Comparison of ENCODE assay signal across 12 cellular contexts in the genomic region with DNA sequence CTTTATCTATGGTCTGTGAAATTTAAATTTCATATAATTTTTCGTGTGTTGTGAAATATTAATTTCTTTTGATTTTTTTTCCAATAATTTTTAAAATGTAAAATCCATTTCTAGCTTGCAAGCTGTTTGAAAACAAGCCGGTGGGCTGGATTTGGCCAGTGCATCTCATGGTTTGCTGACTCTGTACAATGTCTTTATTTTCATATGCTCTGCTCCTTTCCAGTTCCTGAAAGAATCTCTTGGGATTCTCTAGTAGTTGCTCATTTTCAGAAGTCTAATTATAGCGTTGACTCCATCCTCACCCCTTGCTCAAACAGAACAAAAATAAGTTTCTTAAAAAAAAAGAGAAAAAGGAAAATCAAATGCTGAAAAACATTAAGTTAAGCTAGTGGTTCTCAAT. TPM values are rescaled to one million over a fixed set of nuclear protein-coding genes. Genes with fewer than 3 reads are reported as not detected.
A peak's percentile ranks its signal among the peaks of the same experiment; 100 is the strongest.
DNase-seq lines count a peak whose midpoint lies in the region; ATAC-seq and TF ChIP-seq lines count a peak whose summit lies in the region.
"Had no signal": no experiment of that assay in that cellular context is flagged by ENCODE, and none has a peak within 500 bp of the region (broad histone marks: within the 10 kb centered on the region; RNA-seq: fewer than 3 reads in every experiment).

No MANE protein-coding gene starts in this region.

- no peak overlapping the region for H2BK12ac ChIP-seq in mesenchymal stem cell (ENCODE audit: low read length in 2 of 2)

- H3K4me3 ChIP-seq in brain microvascular endothelial cell (ENCODE audit: low read depth, low read length) (no peak overlapping the region), mesenchymal stem cell (ENCODE audit: insufficient read depth in 1 of 2, low read depth in 1 of 2, low read length in 2 of 2) (no peak overlapping the region), tibial artery (no peak overlapping the region)
- H3K4me3 ChIP-seq: MG63 had no signal

- H3K4me2 ChIP-seq in mesenchymal stem cell (ENCODE audit: low read length, poor library complexity, severe bottlenecking): no peak overlapping the region
- H3K4me2 ChIP-seq: KMS-11 had no signal

- no peak overlapping the region; the same call in 1 of the 2 replicates for H3K4me3 Mint-ChIP-seq in HFFc6
- H3K4me3 Mint-ChIP-seq in activated naive CD4-positive, alpha-beta T cell treated with anti-CD3 and anti-CD28 coated beads, Interleukin-2, amount 10 ng/mL, durations not matched to agents 7 days and 5 days: no peak overlapping the region

- peaks cover 18% of the 10 kb centered on the region for H3K79me1 ChIP-seq in mesenchymal stem cell (replicated peaks; ENCODE audit: low read length, poor library complexity, severe bottlenecking)

- CTCF ChIA-PET in activated naive CD4-positive, alpha-beta T cell treated with anti-CD3 and anti-CD28 coated beads, Interleukin-2, amount 10 ng/mL, durations not matched to agents 7 days and 5 days (lab: Charles Lee): interaction anchor here (0.6 kb wide), 1 partner anchor 596 kb away, joined by 3 read pairs; no protein-coding TSS in a partner anchor

- H3K27me3 ChIP-seq in brain microvascular endothelial cell (replicated peaks): no peaks in the 10 kb centered on the region
- no peaks in the 10 kb centered on the region for H3K27me3 ChIP-seq in mesenchymal stem cell (ENCODE audit: control insufficient read depth in 1 of 2, insufficient read depth in 1 of 2, low read length in 2 of 2)
- no peaks in the 10 kb centered on the region for H3K27me3 ChIP-seq in tibial artery
- H3K27me3 ChIP-seq: MG63 had no signal

- 100% methylated on average over 1 of the region's 3 CpGs for WGBS in mesenchymal stem cell

- H3K4ac ChIP-seq in mesenchymal stem cell (ENCODE audit: low read depth in 1 of 2, low read length in 2 of 2): no peak overlapping the region

- DNase-seq in HFFc6: peak; percentile 9
- peak; percentile 16 for DNase-seq in brain microvascular endothelial cell
- DNase-seq in mesenchymal stem cell: no peak
- DNase-seq in tibial artery: no peak
- no peak for DNase-seq in amniotic stem cell (lab: John Stamatoyannopoulos, UW)
- DNase-seq in activated naive CD4-positive, alpha-beta T cell treated with anti-CD3 and anti-CD28 coated beads, Interleukin-2, amount 10 ng/mL, durations not matched to agents 7 days and 5 days: no peak
- DNase-seq: MG63, NCI-H1092 treated with DMSO at 0.1 percent for 48 hours, NCI-H1694, NCI-H2107 had no signal

- 0 out of 2 replicates have a peak, but pooled peaks cover 7% of the 10 kb centered on the region for H3K36me3 Mint-ChIP-seq in HFFc6 (ENCODE audit: low read depth)
- H3K36me3 Mint-ChIP-seq in activated naive CD4-positive, alpha-beta T cell treated with anti-CD3 and anti-CD28 coated beads, Interleukin-2, amount 10 ng/mL, durations not matched to agents 7 days and 5 days: peaks cover 11% of the 10 kb centered on the region

- in situ Hi-C loops in brain microvascular endothelial cell (cut with HindIII; ENCODE audit: low pct_ligation_motif_present, low sequenced_read_pairs): no loop called here

- H2BK15ac ChIP-seq in mesenchymal stem cell (ENCODE audit: low read depth, poor library complexity, severe bottlenecking): no peak overlapping the region

- no peaks in the 10 kb centered on the region for H3K9me3 ChIP-seq in mesenchymal stem cell (ENCODE audit: control insufficient read depth, low read length)
- H3K9me3 ChIP-seq in tibial artery: no peaks in the 10 kb centered on the region
- H3K9me3 ChIP-seq: MG63 had no signal

- H3K4me1 ChIP-seq in mesenchymal stem cell (ENCODE audit: control insufficient read depth, insufficient read depth, low read depth, low read length): no peaks in the 10 kb centered on the region
- H3K4me1 ChIP-seq in tibial artery: peaks cover 0 to 32% (median 4%) of the 10 kb centered on the region in 4 donors

- no peak overlapping the region for H4K8ac ChIP-seq in mesenchymal stem cell (ENCODE audit: low read length)

- intact Hi-C loops in tibial artery (cut with DNase I; ENCODE audit: low total_unique reads): no loop called here

- no peak overlapping the region for H3K18ac ChIP-seq in mesenchymal stem cell (ENCODE audit: low read depth in 1 of 2, low read length in 2 of 2)

- H2BK5ac ChIP-seq in mesenchymal stem cell (ENCODE audit: low read depth, low read length, poor library complexity, severe bottlenecking): no peak overlapping the region

- no peak overlapping the region for H3K14ac ChIP-seq in mesenchymal stem cell (ENCODE audit: low read length in 2 of 2)

- H4K91ac ChIP-seq in mesenchymal stem cell (ENCODE audit: low read length): no peak overlapping the region

- H2AFZ ChIP-seq in mesenchymal stem cell (ENCODE audit: low read depth, low read length): no peak overlapping the region

- no peaks in the 10 kb centered on the region for H3K9me3 Mint-ChIP-seq in HFFc6
- no peaks in the 10 kb centered on the region for H3K9me3 Mint-ChIP-seq in activated naive CD4-positive, alpha-beta T cell treated with anti-CD3 and anti-CD28 coated beads, Interleukin-2, amount 10 ng/mL, durations not matched to agents 7 days and 5 days

- no peak overlapping the region for H3K27ac Mint-ChIP-seq in HFFc6
- no peak overlapping the region for H3K27ac Mint-ChIP-seq in activated naive CD4-positive, alpha-beta T cell treated with anti-CD3 and anti-CD28 coated beads, Interleukin-2, amount 10 ng/mL, durations not matched to agents 7 days and 5 days

- no peak overlapping the region for H3K23ac ChIP-seq in mesenchymal stem cell (ENCODE audit: low read length in 2 of 2)

- peak overlapping the region; percentile 65 for H3K9ac ChIP-seq in mesenchymal stem cell (ENCODE audit: low read length)
- H3K9ac ChIP-seq: KMS-11 had no signal

- no peak overlapping the region for H3K27ac ChIP-seq in brain microvascular endothelial cell
- no peak overlapping the region for H3K27ac ChIP-seq in mesenchymal stem cell (ENCODE audit: low read length, poor library complexity, severe bottlenecking)
- H3K27ac ChIP-seq in tibial artery: peak overlapping the region; percentile 47 to 51
- H3K27ac ChIP-seq: KMS-11 had no signal

- H3K36me3 ChIP-seq in brain microvascular endothelial cell (replicated peaks) (peaks cover 9% of the 10 kb centered on the region), mesenchymal stem cell (ENCODE audit: control insufficient read depth in 1 of 2, insufficient read depth in 2 of 2, low read depth in 1 of 2, low read length in 2 of 2) (peaks cover 12 to 71% of the 10 kb centered on the region in 2 experiments), tibial artery (peaks cover 10 to 61% (median 32%) of the 10 kb centered on the region in 3 donors)
- H3K36me3 ChIP-seq: MG63 had no signal

- H3K27me3 Mint-ChIP-seq in HFFc6 (ENCODE audit: insufficient read depth): no peaks in the 10 kb centered on the region
- H3K27me3 Mint-ChIP-seq in activated naive CD4-positive, alpha-beta T cell treated with anti-CD3 and anti-CD28 coated beads, Interleukin-2, amount 10 ng/mL, durations not matched to agents 7 days and 5 days: no peaks in the 10 kb centered on the region

- no peak for TF ChIP-seq CTCF in HFFc6 (IDR thresholded peaks at IDR 0.05)
- TF ChIP-seq CTCF in brain microvascular endothelial cell (IDR thresholded peaks at IDR 0.05; ENCODE audit: low read depth, low read length, missing control alignments): no peak
- TF ChIP-seq CTCF in tibial artery (IDR thresholded peaks at IDR 0.05): no peak

- peaks cover 14% of the 10 kb centered on the region for H3K4me1 Mint-ChIP-seq in HFFc6 (ENCODE audit: low read depth)
- no peaks in the 10 kb centered on the region for H3K4me1 Mint-ChIP-seq in activated naive CD4-positive, alpha-beta T cell treated with anti-CD3 and anti-CD28 coated beads, Interleukin-2, amount 10 ng/mL, durations not matched to agents 7 days and 5 days

- no peak for ATAC-seq in HG03045 (IDR thresholded peaks at IDR 0.05; ENCODE audit: unreplicated experiment)

- H2AK5ac ChIP-seq in mesenchymal stem cell (ENCODE audit: low read length, severe bottlenecking): no peak overlapping the region

- H2BK120ac ChIP-seq in mesenchymal stem cell (ENCODE audit: low read depth, low read length): no peak overlapping the region

RNA-seq across cellular contexts. Expression of gene UBN2, which starts 21.4 kb away (rescaled TPM):
- 10 to 100 TPM in 1 of 6 experiments, 1 to 10 TPM in 5; 7.7 to 10.1 (median 9.3) TPM for total RNA-seq in HFFc6 (2021; fragmentation: NEBNext Ultra II Directional; extraction: Animal tissue kit (Norgen Biotek cat#: 25700))
- polyA plus RNA-seq in mesenchymal stem cell (2013, experiment 1 of 2): 2.8 TPM
- 2.2 TPM for polyA plus RNA-seq in mesenchymal stem cell (2013, experiment 2 of 2)

Comparison
In these comparisons a context has a peak if more than half of its experiments do, and no peak if none do; other contexts are left out.
1. DNase-seq: peak in HFFc6 (single experiment) and brain microvascular endothelial cell (single experiment); none in mesenchymal stem cell (single experiment), tibial artery (0 of 2), amniotic stem cell (single experiment) and activated naive CD4-positive, alpha-beta T cell treated with anti-CD3 and anti-CD28 coated beads, Interleukin-2, amount 10 ng/mL, durations not matched to agents 7 days and 5 days (single experiment).
2. H3K27ac ChIP-seq: peak in tibial artery (2 of 2); none in brain microvascular endothelial cell (single experiment) and mesenchymal stem cell (single experiment).